Comparison of ENCODE assay signal across 22 cellular contexts in the genomic region with DNA sequence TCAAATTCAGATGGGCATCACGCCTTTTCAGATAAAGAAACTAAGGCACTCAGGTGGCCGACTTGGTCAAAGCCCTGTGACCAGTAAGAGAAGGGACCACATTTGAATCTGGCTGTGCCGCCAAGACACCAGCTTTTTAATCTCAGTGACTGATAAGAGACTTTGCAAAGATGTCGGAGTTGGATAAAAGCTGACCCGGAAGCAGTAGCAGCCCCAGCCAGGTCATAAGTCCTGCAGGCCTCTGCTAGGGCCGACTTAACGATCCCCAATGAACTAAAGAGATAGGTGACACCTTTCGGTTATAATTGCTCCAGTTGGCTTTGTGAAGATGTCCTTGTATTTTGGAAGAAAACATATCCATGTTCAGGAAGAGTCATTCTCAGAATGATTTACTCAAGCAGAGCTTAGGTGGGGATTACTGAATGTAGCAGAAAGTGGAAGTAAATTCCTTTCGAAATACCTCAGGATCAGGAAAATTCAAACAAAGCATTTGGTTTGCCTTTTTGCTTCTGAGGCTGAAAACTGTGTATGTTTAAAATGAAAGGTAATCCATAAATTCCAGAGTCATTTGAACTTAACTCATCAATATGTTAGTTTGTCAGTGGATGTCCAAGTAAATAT.
DNase-seq lines count a peak whose midpoint lies in the region; ATAC-seq and TF ChIP-seq lines count a peak whose summit lies in the region.
"Had no signal": no experiment of that assay in that cellular context is flagged by ENCODE, and none has a peak within 500 bp of the region (broad histone marks: within the 10 kb centered on the region; RNA-seq: fewer than 3 reads in every experiment).

No MANE protein-coding gene starts in this region.

- H2AK5ac ChIP-seq in IMR-90 (ENCODE audit: low read depth, low read length), result peak overlapping the region; percentile 11; the same call in 1 of the 2 replicates

- no peak overlapping the region for H3K4me3 ChIP-seq in IMR-90 (ENCODE audit: insufficient read depth, low read depth, low read length)
- no peak overlapping the region for H3K4me3 ChIP-seq in endodermal cell (ENCODE audit: low read length)
- H3K4me3 ChIP-seq in kidney epithelial cell (ENCODE audit: low read depth, low read length), result no peak overlapping the region
- H3K4me3 ChIP-seq: PC-9 had no signal

- H3K27me3 ChIP-seq in IMR-90 (ENCODE audit: control insufficient read depth, insufficient read depth, low read length) (no peaks in the 10 kb centered on the region), endodermal cell (ENCODE audit: control insufficient read depth, insufficient read depth, low read length, poor library complexity, severe bottlenecking) (no peaks in the 10 kb centered on the region), kidney epithelial cell (ENCODE audit: control insufficient read depth, insufficient read depth, low read length) (no peaks in the 10 kb centered on the region)

- 0 out of 2 replicates have a peak, but pooled peaks cover 7% of the 10 kb centered on the region for H3K9me1 ChIP-seq in IMR-90 (ENCODE audit: insufficient read depth, low read length)

- no peak overlapping the region for H3K18ac ChIP-seq in IMR-90 (ENCODE audit: low read depth, low read length)

- H2BK15ac ChIP-seq in IMR-90 (ENCODE audit: low read depth, low read length), result no peak overlapping the region

- no peak overlapping the region for H4K5ac ChIP-seq in IMR-90 (ENCODE audit: low read depth, low read length)

- no peak overlapping the region for H3K56ac ChIP-seq in IMR-90 (ENCODE audit: extremely low read depth, insufficient read depth, low read length)

- H3K9me3 ChIP-seq in IMR-90 (ENCODE audit: control insufficient read depth, insufficient read depth, low read length) (no peaks in the 10 kb centered on the region), endodermal cell (ENCODE audit: control insufficient read depth, low read length) (no peaks in the 10 kb centered on the region)

- no peak overlapping the region for H3K9ac ChIP-seq in IMR-90 (ENCODE audit: low read depth, low read length)
- H3K9ac ChIP-seq in endodermal cell (ENCODE audit: extremely low read depth, low read length, poor library complexity, severe bottlenecking), result no peak overlapping the region

- H3K27ac Mint-ChIP-seq in endodermal cell (peak overlapping the region; percentile 77), progenitor cell of endocrine pancreas (peak overlapping the region; percentile 3)
- no peak overlapping the region for H3K27ac Mint-ChIP-seq in activated CD4-positive, alpha-beta memory T cell treated with anti-CD3 and anti-CD28 coated beads for 36 hours
- H3K27ac Mint-ChIP-seq: CD4-positive, alpha-beta memory T cell had no signal

- no peaks in the 10 kb centered on the region for H3K9me3 Mint-ChIP-seq in endodermal cell
- no peaks in the 10 kb centered on the region for H3K9me3 Mint-ChIP-seq in progenitor cell of endocrine pancreas (ENCODE audit: low read depth)
- no peaks in the 10 kb centered on the region for H3K9me3 Mint-ChIP-seq in activated CD4-positive, alpha-beta memory T cell treated with anti-CD3 and anti-CD28 coated beads for 36 hours
- H3K9me3 Mint-ChIP-seq: CD4-positive, alpha-beta memory T cell had no signal

- H3K27ac ChIP-seq in IMR-90 (ENCODE audit: insufficient read depth, low read length) (peak overlapping the region; percentile 33; the same call in 1 of the 2 replicates), endodermal cell (ENCODE audit: low read depth, low read length) (no peak overlapping the region)
- H3K27ac ChIP-seq: PC-9 had no signal

- TF ChIP-seq CTCF in IMR-90 (conservative IDR thresholded peaks at IDR 0.05; ENCODE audit: low read depth, low read length), result no peak
- TF ChIP-seq CTCF in endodermal cell (conservative IDR thresholded peaks at IDR 0.05), result no peak
- no peak for TF ChIP-seq CTCF in kidney epithelial cell (IDR thresholded peaks at IDR 0.05; ENCODE audit: insufficient read depth, low read length, poor library complexity, severe bottlenecking)
- no peak for TF ChIP-seq CTCF in progenitor cell of endocrine pancreas (IDR thresholded peaks at IDR 0.05; ENCODE audit: unreplicated experiment)

- POLR2A ChIA-PET in IMR-90 (lab: Charles Lee; ENCODE audit: unreplicated experiment), result no interaction called here
- POLR2A ChIA-PET in activated CD4-positive, alpha-beta memory T cell treated with anti-CD3 and anti-CD28 coated beads for 36 hours (lab: Charles Lee), result no interaction called here

- no peaks in the 10 kb centered on the region for H3K36me3 Mint-ChIP-seq in endodermal cell (ENCODE audit: low read depth)
- H3K36me3 Mint-ChIP-seq in progenitor cell of endocrine pancreas (ENCODE audit: insufficient read depth), result no peaks in the 10 kb centered on the region
- H3K36me3 Mint-ChIP-seq in activated CD4-positive, alpha-beta memory T cell treated with anti-CD3 and anti-CD28 coated beads for 36 hours, result no peaks in the 10 kb centered on the region
- H3K36me3 Mint-ChIP-seq: CD4-positive, alpha-beta memory T cell had no signal

- H3K4me3 Mint-ChIP-seq in endodermal cell (no peak overlapping the region), progenitor cell of endocrine pancreas (ENCODE audit: low read depth) (no peak overlapping the region)
- H3K4me3 Mint-ChIP-seq in activated CD4-positive, alpha-beta memory T cell treated with anti-CD3 and anti-CD28 coated beads for 36 hours, result no peak overlapping the region
- H3K4me3 Mint-ChIP-seq: CD4-positive, alpha-beta memory T cell had no signal

- dilution Hi-C loops in IMR-90 (cut with HindIII; ENCODE audit: low sequenced_read_pairs, unreplicated experiment), result no loop called here

- in situ Hi-C loops in IMR-90 (cut with MboI; ENCODE audit: low sequenced_read_pairs), result no loop called here

- TF ChIP-seq RAD21 in IMR-90 (IDR thresholded peaks at IDR 0.05; ENCODE audit: low read length), result no peak

- H2BK5ac ChIP-seq in IMR-90 (ENCODE audit: low read depth, low read length, poor library complexity, severe bottlenecking), result no peak overlapping the region

- DNase-seq in IMR-90 (peak; percentile 29), endodermal cell (no peak), kidney epithelial cell (ENCODE audit: low read depth) (peak; percentile 23), progenitor cell of endocrine pancreas (ENCODE audit: low spot score, unreplicated experiment) (no peak)
- DNase-seq in activated CD4-positive, alpha-beta memory T cell treated with anti-CD3 and anti-CD28 coated beads for 36 hours, result no peak
- no peak for DNase-seq in activated CD8-positive, alpha-beta memory T cell treated with anti-CD3 and anti-CD28 coated beads for 24 hours
- DNase-seq: AML-193; CD4-positive, alpha-beta memory T cell; COR-L47; DMS53; KBM-7; NCI-H1105 treated with DMSO at 0.1 percent for 48 hours; NCI-H146; NCI-H2029; NCI-H446; NCI-H524 treated with DMSO at 0.1 percent for 48 hours; NCI-H82; PC-9 had no signal

- peaks cover 53% of the 10 kb centered on the region for H3K4me1 Mint-ChIP-seq in endodermal cell
- peaks cover 5% of the 10 kb centered on the region for H3K4me1 Mint-ChIP-seq in progenitor cell of endocrine pancreas (ENCODE audit: low read depth)
- H3K4me1 Mint-ChIP-seq in activated CD4-positive, alpha-beta memory T cell treated with anti-CD3 and anti-CD28 coated beads for 36 hours (ENCODE audit: low read depth), result no peaks in the 10 kb centered on the region
- H3K4me1 Mint-ChIP-seq: CD4-positive, alpha-beta memory T cell had no signal

- H2AK9ac ChIP-seq in IMR-90 (replicated peaks; ENCODE audit: low read depth, low read length, poor library complexity), result no peak overlapping the region

- H2BK20ac ChIP-seq in IMR-90 (ENCODE audit: low read depth, low read length), result 0 out of 2 replicates have a peak overlapping the region, but pooled peaks have one; percentile 1

- H3K27me3 Mint-ChIP-seq in endodermal cell (ENCODE audit: insufficient read depth), result no peaks in the 10 kb centered on the region
- H3K27me3 Mint-ChIP-seq in progenitor cell of endocrine pancreas, result peaks cover 15% of the 10 kb centered on the region
- H3K27me3 Mint-ChIP-seq in activated CD4-positive, alpha-beta memory T cell treated with anti-CD3 and anti-CD28 coated beads for 36 hours, result peaks cover 13% of the 10 kb centered on the region

- no peak overlapping the region for H2BK120ac ChIP-seq in IMR-90 (ENCODE audit: low read depth, low read length)

- intact Hi-C loops in IMR-90 (cut with micrococcal nuclease), result no loop called here
- intact Hi-C loops in activated CD4-positive, alpha-beta memory T cell treated with anti-CD3 and anti-CD28 coated beads for 36 hours (cut with micrococcal nuclease), result no loop called here

- no CpG with 5 or more reads among the region's 9 CpGs for WGBS in IMR-90 (ENCODE audit: extremely low coverage in 2 of 2, insufficient read length in 1 of 2), 2 experiments
- WGBS in endodermal cell (ENCODE audit: insufficient coverage in 1 of 2, insufficient read length in 1 of 2), 2 experiments, result 95 to 99% methylated on average over 7 to 9 of the region's 9 CpGs

- H3K14ac ChIP-seq in IMR-90 (replicated peaks; ENCODE audit: low read depth, low read length), result no peak overlapping the region

- H4K91ac ChIP-seq in IMR-90 (ENCODE audit: insufficient read depth, low read depth, low read length), result no peak overlapping the region; the same call in 1 of the 2 replicates

- no peak for TF ChIP-seq POLR2A in IMR-90 (IDR thresholded peaks at IDR 0.05; ENCODE audit: low read depth, low read length)

- no peaks in the 10 kb centered on the region for H3K79me1 ChIP-seq in IMR-90 (ENCODE audit: low read depth in 1 of 2, low read length in 2 of 2)

- H3K4me1 ChIP-seq in IMR-90 (ENCODE audit: control insufficient read depth, insufficient read depth, low read length), result peaks cover 8% of the 10 kb centered on the region; the same call in 1 of the 2 replicates
- peaks cover 7% of the 10 kb centered on the region for H3K4me1 ChIP-seq in endodermal cell (ENCODE audit: control insufficient read depth, insufficient read depth, low read length)

- no peak overlapping the region for H2AFZ ChIP-seq in IMR-90 (replicated peaks; ENCODE audit: low read length, poor library complexity)
- H2AFZ ChIP-seq: PC-9 had no signal

- no peak overlapping the region; the same call in 1 of the 2 replicates for H3K4me2 ChIP-seq in IMR-90 (ENCODE audit: low read depth, low read length)
- H3K4me2 ChIP-seq: PC-9 had no signal

- no peak overlapping the region for H3K23ac ChIP-seq in IMR-90 (ENCODE audit: low read depth, low read length)

- peak; percentile 59 for ATAC-seq in IMR-90 (ENCODE audit: low read depth)
- ATAC-seq in HG03108 (IDR thresholded peaks at IDR 0.05; ENCODE audit: unreplicated experiment), result no peak
- no peak for ATAC-seq in HG03342 (IDR thresholded peaks at IDR 0.05; ENCODE audit: unreplicated experiment)
- ATAC-seq: HCT116, HepG2 had no signal

- H4K20me1 ChIP-seq in IMR-90 (ENCODE audit: insufficient read depth, low read length), result no peaks in the 10 kb centered on the region

- 0 out of 2 replicates have a peak overlapping the region, but pooled peaks have one; percentile 15 for H3K4ac ChIP-seq in IMR-90 (ENCODE audit: low read depth, low read length)

- no peaks in the 10 kb centered on the region for H3K36me3 ChIP-seq in IMR-90 (ENCODE audit: control insufficient read depth, insufficient read depth, low read length)
- no peaks in the 10 kb centered on the region for H3K36me3 ChIP-seq in endodermal cell (ENCODE audit: control insufficient read depth, insufficient read depth, low read length)
- H3K36me3 ChIP-seq in kidney epithelial cell (ENCODE audit: control insufficient read depth, insufficient read depth, low read length), result no peaks in the 10 kb centered on the region

- no peak overlapping the region; a peak in 1 of 4 replicates for H4K8ac ChIP-seq in IMR-90 (ENCODE audit: low read depth in 2 of 2, low read length in 2 of 2)

- CTCF ChIA-PET in IMR-90 (lab: Yijun Ruan, JAX), result no interaction called here
- CTCF ChIA-PET in activated CD4-positive, alpha-beta memory T cell treated with anti-CD3 and anti-CD28 coated beads for 36 hours (lab: Charles Lee), result no interaction called here

- BruUV-seq in IMR-90 (replicated peaks; lab: Mats Ljungman, UMichigan), result no TSS peak

Comparison
In these comparisons a context has a peak if more than half of its experiments do, and no peak if none do; other contexts are left out.
1. DNase-seq: peak in IMR-90 (single experiment) and kidney epithelial cell (single experiment); none in endodermal cell (single experiment), progenitor cell of endocrine pancreas (single experiment), activated CD4-positive, alpha-beta memory T cell treated with anti-CD3 and anti-CD28 coated beads for 36 hours (single experiment) and activated CD8-positive, alpha-beta memory T cell treated with anti-CD3 and anti-CD28 coated beads for 24 hours (single experiment).